1 cellular context compared by ENCODE assay signal in the genomic region with DNA sequence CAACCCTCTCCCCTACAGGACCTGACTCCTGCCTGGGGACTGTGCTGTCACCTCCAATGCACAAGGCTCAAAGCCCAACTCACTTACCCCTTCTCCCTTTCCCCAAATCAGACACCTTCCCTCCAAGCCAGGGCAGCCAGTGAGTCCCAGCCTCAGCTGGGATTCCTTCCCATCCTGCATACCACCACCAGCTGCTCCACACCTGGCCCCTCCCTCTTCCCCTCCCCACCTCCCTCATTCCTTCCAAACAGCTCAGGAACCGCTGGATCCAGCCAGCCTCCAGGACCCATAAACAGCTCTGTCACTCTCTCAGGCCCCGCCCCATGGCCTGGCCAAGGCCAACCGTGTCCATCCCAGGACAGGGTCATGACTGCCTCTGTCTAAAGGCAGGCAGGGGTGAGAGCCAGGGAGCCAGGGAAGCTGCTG.
TF ChIP-seq lines count a peak whose summit lies in the region.

No MANE protein-coding gene starts in this region.

TF ChIP-seq in HepG2, 621 proteins besides CTCF, POLR2A, EP300 and RAD21 (continued from another document):
- TF ChIP-seq, protein P1, sequence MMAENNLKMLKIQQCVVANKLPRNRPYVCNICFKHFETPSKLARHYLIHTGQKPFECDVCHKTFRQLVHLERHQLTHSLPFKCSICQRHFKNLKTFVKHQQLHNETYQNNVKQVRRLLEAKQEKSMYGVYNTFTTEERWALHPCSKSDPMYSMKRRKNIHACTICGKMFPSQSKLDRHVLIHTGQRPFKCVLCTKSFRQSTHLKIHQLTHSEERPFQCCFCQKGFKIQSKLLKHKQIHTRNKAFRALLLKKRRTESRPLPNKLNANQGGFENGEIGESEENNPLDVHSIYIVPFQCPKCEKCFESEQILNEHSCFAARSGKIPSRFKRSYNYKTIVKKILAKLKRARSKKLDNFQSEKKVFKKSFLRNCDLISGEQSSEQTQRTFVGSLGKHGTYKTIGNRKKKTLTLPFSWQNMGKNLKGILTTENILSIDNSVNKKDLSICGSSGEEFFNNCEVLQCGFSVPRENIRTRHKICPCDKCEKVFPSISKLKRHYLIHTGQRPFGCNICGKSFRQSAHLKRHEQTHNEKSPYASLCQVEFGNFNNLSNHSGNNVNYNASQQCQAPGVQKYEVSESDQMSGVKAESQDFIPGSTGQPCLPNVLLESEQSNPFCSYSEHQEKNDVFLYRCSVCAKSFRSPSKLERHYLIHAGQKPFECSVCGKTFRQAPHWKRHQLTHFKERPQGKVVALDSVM (CRISPR knock-in tag; IDR thresholded peaks at IDR 0.05) = peak; percentile 51
- TF ChIP-seq ZNF619 (CRISPR knock-in tag; IDR thresholded peaks at IDR 0.05) (0 out of 2 replicates have a peak, but pooled peaks have one; percentile 29), BCL3 (CRISPR knock-in tag; IDR thresholded peaks at IDR 0.05) (no peak), ATF7 (IDR thresholded peaks at IDR 0.05) (no peak), ATF7 (CRISPR knock-in tag; IDR thresholded peaks at IDR 0.05) (peak; percentile 13; the same call in 1 of the 2 replicates), ZNF329 (CRISPR knock-in tag; IDR thresholded peaks at IDR 0.05; ENCODE audit: low read depth) (peak; percentile 99), KAT7 (CRISPR knock-in tag; IDR thresholded peaks at IDR 0.05; ENCODE audit: borderline replicate concordance) (no peak), ZNF318 (CRISPR knock-in tag; IDR thresholded peaks at IDR 0.05) (0 out of 2 replicates have a peak, but pooled peaks have one; percentile 66), TOPORS (CRISPR knock-in tag; IDR thresholded peaks at IDR 0.05) (no peak), HINFP (CRISPR knock-in tag; IDR thresholded peaks at IDR 0.05; ENCODE audit: low read depth) (0 out of 2 replicates have a peak, but pooled peaks have one; percentile 21), FOSL2 (CRISPR knock-in tag; IDR thresholded peaks at IDR 0.05) (peak; percentile 18; the same call in 1 of the 2 replicates), NFATC3 (CRISPR knock-in tag; IDR thresholded peaks at IDR 0.05) (no peak), RXRB (CRISPR knock-in tag; IDR thresholded peaks at IDR 0.05; ENCODE audit: borderline replicate concordance) (peak; percentile 29; the same call in 1 of the 2 replicates), HDAC1 (CRISPR knock-in tag; IDR thresholded peaks at IDR 0.05) (no peak), CEBPG (CRISPR knock-in tag; IDR thresholded peaks at IDR 0.05) (no peak)
